ENCODE assay signal across 15 cellular contexts in genomic region chr5:171989946-171990712, GRCh38. TPM values are rescaled to one million over a fixed set of nuclear protein-coding genes. Genes with fewer than 3 reads are reported as not detected.
A peak's percentile ranks its signal among the peaks of the same experiment; 100 is the strongest.
DNase-seq lines count a peak whose midpoint lies in the region; ATAC-seq, FAIRE-seq and TF ChIP-seq lines count a peak whose summit lies in the region.
"Had no signal": no experiment of that assay in that cellular context is flagged by ENCODE, and none has a peak within 500 bp of the region (broad histone marks: within the 10 kb centered on the region; RNA-seq: fewer than 3 reads in every experiment).

No MANE protein-coding gene starts in this region.

- in situ Hi-C loops in GM23248 (cut with MboI) = no loop called here

- H4K20me1 ChIP-seq in GM23248 (ENCODE audit: insufficient read depth) = peaks cover 17% of the 10 kb centered on the region
- H4K20me1 ChIP-seq in keratinocyte (ENCODE audit: control insufficient read depth, extremely low read depth, insufficient read depth, low read length) = peaks cover 3% of the 10 kb centered on the region

- H3K4me1 ChIP-seq in GM23248 (ENCODE audit: insufficient read depth) (peaks cover 20% of the 10 kb centered on the region), keratinocyte (ENCODE audit: control insufficient read depth, extremely low read depth, insufficient read depth, low read length) (peaks cover 29% of the 10 kb centered on the region)

- H3K4me3 ChIP-seq in GM23248 = no peak overlapping the region
- H3K4me3 ChIP-seq in keratinocyte (ENCODE audit: control insufficient read depth in 2 of 3, extremely low read depth in 1 of 3, insufficient read depth in 2 of 3, low read depth in 1 of 3, low read length in 3 of 3) = peak overlapping the region in 2 of 3 experiments; percentile 43 to 53
- H3K4me3 ChIP-seq: right lobe of liver, upper lobe of left lung had no signal

- no peak for TF ChIP-seq CTCF in activated B cell treated with CpG ODN at 0.5 μM for 24 hours (IDR thresholded peaks at IDR 0.05)
- no peak for TF ChIP-seq CTCF in keratinocyte (optimal IDR thresholded peaks at IDR 0.05 in 1 of 3, IDR thresholded peaks at IDR 0.05 in 1 of 3, conservative IDR thresholded peaks at IDR 0.05 in 1 of 3; ENCODE audit: extremely low read depth in 1 of 3, insufficient read depth in 2 of 3, low read length in 3 of 3)

- H3K4me1 Mint-ChIP-seq in activated B cell treated with CpG ODN at 0.5 μM for 24 hours = peaks cover 66% of the 10 kb centered on the region

- H3K27me3 Mint-ChIP-seq in activated B cell treated with CpG ODN at 0.5 μM for 24 hours = no peaks in the 10 kb centered on the region

- H3K36me3 Mint-ChIP-seq in activated B cell treated with CpG ODN at 0.5 μM for 24 hours (ENCODE audit: low read depth) = peaks cover 48% of the 10 kb centered on the region

- intact Hi-C loops in activated B cell treated with CpG ODN at 0.5 μM for 24 hours (cut with micrococcal nuclease) = loop anchor here (1.0 kb wide), 1 partner anchor 9 kb away; no protein-coding TSS in a partner anchor

- H3F3A ChIP-seq in GM23248 (ENCODE audit: insufficient read depth) = peaks cover 10% of the 10 kb centered on the region

- H3K27me3 ChIP-seq in GM23248 (replicated peaks; ENCODE audit: insufficient read depth) (no peaks in the 10 kb centered on the region), keratinocyte (ENCODE audit: control insufficient read depth, extremely low read depth, insufficient read depth, low read length) (no peaks in the 10 kb centered on the region)
- H3K27me3 ChIP-seq: right lobe of liver, upper lobe of left lung had no signal

- H3K9me2 ChIP-seq in GM23248 (ENCODE audit: insufficient read depth) = no peaks in the 10 kb centered on the region

- DNase-seq in AML-193 (lab: John Stamatoyannopoulos, UW) = peak; percentile 65 to 84
- DNase-seq in GM23248 = peak; percentile 24
- no peak for DNase-seq in activated B cell treated with CpG ODN at 0.5 μM for 24 hours
- DNase-seq in keratinocyte (ENCODE audit: low read depth, low spot score) = no peak
- no peak for DNase-seq in NCI-H2081 treated with DMSO at 0.1 percent for 48 hours (lab: John Stamatoyannopoulos, UW)
- DNase-seq in GM03348 (ENCODE audit: low spot score) = no peak
- DNase-seq: DND-41; immature natural killer cell; mesendoderm; NCI-H1092 treated with DMSO at 0.1 percent for 48 hours; right lobe of liver; stimulated activated CD4-positive, alpha-beta T cell treated with anti-CD3 and anti-CD28 coated beads, Interleukin-4, amount 100 ng/mL, for 1 hour; upper lobe of left lung had no signal

- no peaks in the 10 kb centered on the region for H3K9me3 Mint-ChIP-seq in activated B cell treated with CpG ODN at 0.5 μM for 24 hours
- H3K9me3 Mint-ChIP-seq: immature natural killer cell had no signal

- H3K4me2 ChIP-seq in GM23248 (ENCODE audit: unreplicated experiment) = no peak overlapping the region
- peak overlapping the region; percentile 79 for H3K4me2 ChIP-seq in keratinocyte (ENCODE audit: control insufficient read depth, extremely low read depth, insufficient read depth, low read depth, low read length)

- no peak overlapping the region for H3K9ac ChIP-seq in GM23248
- peak overlapping the region; percentile 54 for H3K9ac ChIP-seq in keratinocyte (ENCODE audit: control insufficient read depth, extremely low read depth, insufficient read depth, low read length)

- no peak for ATAC-seq in activated B cell treated with CpG ODN at 0.5 μM for 24 hours (ENCODE audit: low read depth)
- no peak for ATAC-seq in GM19035 (IDR thresholded peaks at IDR 0.05; ENCODE audit: unreplicated experiment)

- peak overlapping the region; percentile 30 for H3K27ac Mint-ChIP-seq in activated B cell treated with CpG ODN at 0.5 μM for 24 hours
- H3K27ac Mint-ChIP-seq: immature natural killer cell had no signal

- POLR2A ChIA-PET in activated B cell treated with CpG ODN at 0.5 μM for 24 hours (lab: Charles Lee) = interaction anchor here (0.6 to 1.5 kb wide), 3 partner anchors 12 to 69 kb away, joined by 3 to 4 read pairs (median 3); partner anchors contain the start of gene FBXW11

- H3K27ac ChIP-seq in GM23248 (no peak overlapping the region), keratinocyte (ENCODE audit: control insufficient read depth, insufficient read depth, low read length) (peak overlapping the region; percentile 76)
- H3K27ac ChIP-seq: right lobe of liver, upper lobe of left lung had no signal

- H3K9me1 ChIP-seq in keratinocyte (ENCODE audit: control insufficient read depth, extremely low read depth, insufficient read depth, low read length) = no peaks in the 10 kb centered on the region

- H2AFZ ChIP-seq in GM23248 (no peak overlapping the region), keratinocyte (ENCODE audit: control insufficient read depth, low read length) (no peak overlapping the region)

- peaks cover 99% of the 10 kb centered on the region for H3K79me2 ChIP-seq in GM23248 (ENCODE audit: insufficient read depth)
- H3K79me2 ChIP-seq in keratinocyte (ENCODE audit: control insufficient read depth, insufficient read depth, low read length) = peaks cover 73% of the 10 kb centered on the region

- no peak for FAIRE-seq in keratinocyte (lab: Jason Lieb, UNC)
- FAIRE-seq: H54 had no signal

- CTCF ChIA-PET in activated B cell treated with CpG ODN at 0.5 μM for 24 hours (lab: Charles Lee) = interaction anchor here (0.7 kb wide), 1 partner anchor 78 kb away, joined by 3 read pairs; no protein-coding TSS in a partner anchor

- H3K36me3 ChIP-seq in GM23248 (ENCODE audit: low read depth) (no peaks in the 10 kb centered on the region; the same call in 1 of the 2 replicates), keratinocyte (ENCODE audit: control insufficient read depth in 2 of 2, extremely low read depth in 1 of 2, insufficient read depth in 2 of 2, low read length in 2 of 2) (peaks cover 0 to 12% of the 10 kb centered on the region in 2 experiments)

- H3K4me3 Mint-ChIP-seq in activated B cell treated with CpG ODN at 0.5 μM for 24 hours = no peak overlapping the region
- H3K4me3 Mint-ChIP-seq: immature natural killer cell had no signal

- H3K9me3 ChIP-seq in GM23248 (ENCODE audit: low read depth) (no peaks in the 10 kb centered on the region), keratinocyte (ENCODE audit: control insufficient read depth, low read depth, low read length) (peaks cover 2% of the 10 kb centered on the region)
- H3K9me3 ChIP-seq: right lobe of liver, upper lobe of left lung had no signal

- dilution Hi-C loops in keratinocyte (cut with MboI; ENCODE audit: extremely low pct_ligation_motif_present, low sequenced_read_pairs) = no loop called here

RNA-seq across cellular contexts. Expression of gene FBXW11, which starts 16.3 kb away (rescaled TPM):
- 78.0 TPM in 2 replicates for total RNA-seq in GM23248 (2014; rRNA removed; shearing (Covaris generic))
- 28.9 and 30.6 TPM in 2 replicates for polyA plus RNA-seq in GM23248 (2016; fragmentation: Nextera tagmentation; extraction: Ambion mirVana)
- total RNA-seq in activated B cell treated with CpG ODN at 0.5 μM for 24 hours = 46.5 and 52.7 TPM in 2 replicates
- 36.5 to 48.4 TPM (median 44.0 TPM) in 3 replicates for polyA plus RNA-seq in keratinocyte
- polyA plus RNA-seq in keratinocyte (2011; ENCODE audit: low read depth) = 26.6 TPM
- 34.3 and 54.3 TPM in 2 replicates for polyA plus RNA-seq in keratinocyte (2011; cell fraction: cytosol; rRNA removed)
- 40.9 and 43.3 TPM in 2 replicates for polyA plus RNA-seq in keratinocyte (2011; cell fraction: nucleus; rRNA removed)
- 28.3 and 28.4 TPM in 2 replicates for polyA plus RNA-seq in keratinocyte (2012; ENCODE audit: low replicate concordance)
- polyA minus RNA-seq in keratinocyte = 57.7 to 102 TPM (median 100 TPM) in 3 replicates
- 58.7 TPM for polyA minus RNA-seq in keratinocyte (2011; cell fraction: cytosol; rRNA and poly(A)+ RNA removed)
- polyA minus RNA-seq in keratinocyte (2011; cell fraction: nucleus; rRNA and poly(A)+ RNA removed) = 35.9 and 69.2 TPM in 2 replicates

Comparison
In these comparisons a context has a peak if more than half of its experiments do, and no peak if none do; other contexts are left out.
1. DNase-seq: peak in AML-193 (2 of 2) and GM23248 (single experiment); none in activated B cell treated with CpG ODN at 0.5 μM for 24 hours (single experiment), keratinocyte (single experiment), NCI-H2081 treated with DMSO at 0.1 percent for 48 hours (single experiment) and GM03348 (single experiment).